Comparison of ENCODE assay signal across 13 cellular contexts in the genomic region with DNA sequence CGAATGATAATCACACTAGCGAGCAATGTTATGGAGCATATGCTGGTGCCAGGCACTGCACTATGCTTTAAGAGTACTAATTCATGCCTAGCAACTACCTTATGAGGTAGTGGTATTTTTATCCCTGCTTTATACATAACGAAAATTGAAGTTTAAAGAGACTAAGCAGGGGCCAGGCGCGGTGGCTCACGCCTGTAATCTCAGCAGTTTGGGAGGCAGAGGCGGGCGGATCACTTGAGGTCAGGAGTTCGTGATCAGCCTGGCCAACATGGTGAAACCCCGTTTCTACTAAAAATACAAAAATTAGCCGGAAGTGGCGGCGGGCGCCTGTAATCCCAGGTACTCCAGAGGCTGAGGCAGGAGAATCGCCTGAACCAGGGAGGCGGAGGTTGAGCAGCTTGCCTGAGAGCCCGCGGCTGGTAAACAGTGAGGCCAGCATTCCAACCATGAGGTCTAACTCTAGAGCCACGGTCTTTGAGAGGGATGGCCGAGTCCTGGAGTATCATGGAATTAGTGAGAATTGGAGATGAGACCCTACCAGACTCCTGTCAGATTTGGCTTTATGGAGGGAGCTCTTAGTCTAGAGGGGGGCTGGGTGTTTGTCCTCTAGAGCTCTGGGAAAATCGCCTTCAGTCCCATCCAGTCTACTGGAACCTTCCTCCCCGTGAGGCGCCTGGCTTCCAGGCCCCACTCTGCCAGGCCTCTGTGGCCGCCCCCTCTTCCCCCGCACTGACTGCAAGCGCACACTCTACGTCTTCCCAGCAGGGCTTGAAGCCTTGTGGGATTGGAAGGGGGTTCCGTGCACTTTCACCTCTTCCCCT. TPM values are rescaled to one million over a fixed set of nuclear protein-coding genes. Genes with fewer than 3 reads are reported as not detected.
A peak's percentile ranks its signal among the peaks of the same experiment; 100 is the strongest.
DNase-seq lines count a peak whose midpoint lies in the region; ATAC-seq, FAIRE-seq and TF ChIP-seq lines count a peak whose summit lies in the region.
"Had no signal": no experiment of that assay in that cellular context is flagged by ENCODE, and none has a peak within 500 bp of the region (broad histone marks: within the 10 kb centered on the region; RNA-seq: fewer than 3 reads in every experiment).

No MANE protein-coding gene starts in this region.

- H4K20me1 ChIP-seq in DND-41 (ENCODE audit: insufficient read depth, low read length) = no peaks in the 10 kb centered on the region; the same call in 1 of the 2 replicates
- peaks cover 2% of the 10 kb centered on the region for H4K20me1 ChIP-seq in keratinocyte (ENCODE audit: control insufficient read depth, extremely low read depth, insufficient read depth, low read length)

- H2AFZ ChIP-seq in DND-41 (ENCODE audit: low read depth, low read length) (no peak overlapping the region), keratinocyte (ENCODE audit: control insufficient read depth, low read length) (no peak overlapping the region)

- H3K27ac ChIP-seq in 22Rv1 (peak overlapping the region; percentile 88), DND-41 (ENCODE audit: low read length) (no peak overlapping the region), RWPE2 (ENCODE audit: poor library complexity, severe bottlenecking) (no peak overlapping the region), keratinocyte (ENCODE audit: control insufficient read depth, insufficient read depth, low read length) (no peak overlapping the region), upper lobe of right lung (no peak overlapping the region)
- H3K27ac ChIP-seq: breast epithelium had no signal

- H3K79me2 ChIP-seq in DND-41 (ENCODE audit: insufficient read depth, low read length) (no peaks in the 10 kb centered on the region), keratinocyte (ENCODE audit: control insufficient read depth, insufficient read depth, low read length) (no peaks in the 10 kb centered on the region)

- H3K4me3 ChIP-seq in DND-41 (ENCODE audit: low read depth in 1 of 2, low read length in 2 of 2) (no peak overlapping the region), RWPE2 (ENCODE audit: severe bottlenecking) (no peak overlapping the region), keratinocyte (ENCODE audit: control insufficient read depth in 2 of 3, extremely low read depth in 1 of 3, insufficient read depth in 2 of 3, low read depth in 1 of 3, low read length in 3 of 3) (no peak overlapping the region), upper lobe of right lung (no peak overlapping the region)

- dilution Hi-C loops in keratinocyte (cut with MboI; ENCODE audit: extremely low pct_ligation_motif_present, low sequenced_read_pairs) = no loop called here

- H3K4me2 ChIP-seq in DND-41 (ENCODE audit: insufficient read depth, low read length) (peak overlapping the region; percentile 47), keratinocyte (ENCODE audit: control insufficient read depth, extremely low read depth, insufficient read depth, low read depth, low read length) (peak overlapping the region; percentile 0)

- ATAC-seq in DND-41 (ENCODE audit: insufficient read depth, low read depth) (no peak; the same call in 1 of the 3 replicates), RWPE2 (ENCODE audit: low read depth) (no peak), HG03439 (IDR thresholded peaks at IDR 0.05; ENCODE audit: unreplicated experiment) (no peak), upper lobe of right lung (no peak), GM19351 (IDR thresholded peaks at IDR 0.05; ENCODE audit: unreplicated experiment) (no peak)

- intact Hi-C loops in upper lobe of right lung (cut with DNase I) = loop anchor here (10.0 kb wide), 1 partner anchor 48 kb away; no protein-coding TSS in a partner anchor

- H3K9me3 ChIP-seq in DND-41 (ENCODE audit: insufficient read depth, low read length, severe bottlenecking) (no peaks in the 10 kb centered on the region), RWPE2 (ENCODE audit: severe bottlenecking) (no peaks in the 10 kb centered on the region), keratinocyte (ENCODE audit: control insufficient read depth, low read depth, low read length) (no peaks in the 10 kb centered on the region), upper lobe of right lung (no peaks in the 10 kb centered on the region)
- H3K9me3 ChIP-seq: breast epithelium had no signal

- no peak for FAIRE-seq in keratinocyte (lab: Jason Lieb, UNC)

- H3K9ac ChIP-seq in DND-41 (ENCODE audit: low read depth, low read length) (no peak overlapping the region), keratinocyte (ENCODE audit: control insufficient read depth, extremely low read depth, insufficient read depth, low read length) (no peak overlapping the region)

- H3K4me1 ChIP-seq in DND-41 (ENCODE audit: insufficient read depth, low read length) = peaks cover 9% of the 10 kb centered on the region
- H3K4me1 ChIP-seq in RWPE2 (ENCODE audit: insufficient read depth, poor library complexity, severe bottlenecking) = no peaks in the 10 kb centered on the region
- H3K4me1 ChIP-seq in keratinocyte (ENCODE audit: control insufficient read depth, extremely low read depth, insufficient read depth, low read length) = peaks cover 13% of the 10 kb centered on the region
- H3K4me1 ChIP-seq in upper lobe of right lung = peaks cover 11% of the 10 kb centered on the region

- peaks cover 32% of the 10 kb centered on the region for H3K27me3 ChIP-seq in DND-41 (ENCODE audit: insufficient read depth, low read length, poor library complexity)
- peaks cover 95% of the 10 kb centered on the region for H3K27me3 ChIP-seq in RWPE2 (ENCODE audit: insufficient read depth, poor library complexity, severe bottlenecking)
- H3K27me3 ChIP-seq in keratinocyte (ENCODE audit: control insufficient read depth, extremely low read depth, insufficient read depth, low read length) = peaks cover 98% of the 10 kb centered on the region
- H3K27me3 ChIP-seq in upper lobe of right lung = peaks cover 99% of the 10 kb centered on the region

- no peaks in the 10 kb centered on the region for H3K36me3 ChIP-seq in DND-41 (ENCODE audit: insufficient read depth, low read length)
- H3K36me3 ChIP-seq in RWPE2 (ENCODE audit: low read depth) = no peaks in the 10 kb centered on the region
- H3K36me3 ChIP-seq in keratinocyte (ENCODE audit: control insufficient read depth in 2 of 2, extremely low read depth in 1 of 2, insufficient read depth in 2 of 2, low read length in 2 of 2) = no peaks in the 10 kb centered on the region
- no peaks in the 10 kb centered on the region for H3K36me3 ChIP-seq in upper lobe of right lung
- H3K36me3 ChIP-seq: breast epithelium had no signal

- TF ChIP-seq CTCF in 22Rv1 (IDR thresholded peaks at IDR 0.05) = peak; percentile 48
- TF ChIP-seq CTCF in DND-41 (IDR thresholded peaks at IDR 0.05; ENCODE audit: borderline replicate concordance, extremely low read depth, low read length, poor library complexity, severe bottlenecking) = no peak
- peak; percentile 69 for TF ChIP-seq CTCF in RWPE2 (IDR thresholded peaks at IDR 0.05; ENCODE audit: poor library complexity, severe bottlenecking)
- no peak for TF ChIP-seq CTCF in keratinocyte (optimal IDR thresholded peaks at IDR 0.05 in 1 of 3, IDR thresholded peaks at IDR 0.05 in 1 of 3, conservative IDR thresholded peaks at IDR 0.05 in 1 of 3; ENCODE audit: extremely low read depth in 1 of 3, insufficient read depth in 2 of 3, low read length in 3 of 3)
- TF ChIP-seq CTCF in upper lobe of right lung (IDR thresholded peaks at IDR 0.05) = no peak

- no peak for DNase-seq in DND-41
- DNase-seq in RWPE2 (ENCODE audit: low spot score) = no peak
- DNase-seq in keratinocyte (ENCODE audit: low read depth, low spot score) = no peak
- no peak for DNase-seq in NCI-H345 (lab: John Stamatoyannopoulos, UW)
- DNase-seq in upper lobe of right lung = no peak

- no peaks in the 10 kb centered on the region for H3K9me1 ChIP-seq in keratinocyte (ENCODE audit: control insufficient read depth, extremely low read depth, insufficient read depth, low read length)

RNA-seq across cellular contexts. Expression of a gene that starts 11.6 kb away (rescaled TPM):
- not detected in 3 replicates for polyA plus RNA-seq in keratinocyte
- polyA plus RNA-seq in keratinocyte (2011; ENCODE audit: low read depth) = not detected
- polyA plus RNA-seq in keratinocyte (2011; cell fraction: cytosol; rRNA removed) = not detected in 2 replicates
- not detected in 2 replicates for polyA plus RNA-seq in keratinocyte (2011; cell fraction: nucleus; rRNA removed)
- polyA plus RNA-seq in keratinocyte (2012; ENCODE audit: low replicate concordance) = not detected in 2 replicates
- not detected in 3 replicates for polyA minus RNA-seq in keratinocyte
- not detected for polyA minus RNA-seq in keratinocyte (2011; cell fraction: cytosol; rRNA and poly(A)+ RNA removed)
- polyA minus RNA-seq in keratinocyte (2011; cell fraction: nucleus; rRNA and poly(A)+ RNA removed) = not detected in 2 replicates
- total RNA-seq in upper lobe of right lung = not detected
- total RNA-seq: activated B cell treated with CpG ODN at 0.5 μM for 24 hours, breast epithelium, dermis blood vessel endothelial cell, esophagus mucosa, renal cortical epithelial cell had no signal

Comparison
In these comparisons a context has a peak if more than half of its experiments do, and no peak if none do; other contexts are left out.
1. CTCF ChIP-seq: peak in 22Rv1 (single experiment) and RWPE2 (single experiment); none in DND-41 (single experiment), keratinocyte (0 of 3) and upper lobe of right lung (single experiment).